Comparison of ENCODE assay signal across 10 cellular contexts in genomic region chr16:3007957-3008748, GRCh38. TPM values are rescaled to one million over a fixed set of nuclear protein-coding genes. Genes with fewer than 3 reads are reported as not detected.
DNase-seq lines count a peak whose midpoint lies in the region; TF ChIP-seq lines count a peak whose summit lies in the region.
"Had no signal": no experiment of that assay in that cellular context is flagged by ENCODE, and none has a peak within 500 bp of the region (broad histone marks: within the 10 kb centered on the region; RNA-seq: fewer than 3 reads in every experiment).

No MANE protein-coding gene starts in this region.

- H3K9me3 ChIP-seq in smooth muscle cell (replicated peaks; ENCODE audit: low read depth) = no peaks in the 10 kb centered on the region

- H3K79me2 ChIP-seq in smooth muscle cell (ENCODE audit: low read depth) = no peaks in the 10 kb centered on the region

- H3K4me3 ChIP-seq in smooth muscle cell = no peak overlapping the region

- H4K20me1 ChIP-seq in smooth muscle cell (ENCODE audit: low read depth) = no peaks in the 10 kb centered on the region

- DNase-seq in activated CD4-positive, alpha-beta T cell treated with anti-CD3 and anti-CD28 coated beads for 4 hours = peak; percentile 29 to 52
- DNase-seq in activated CD4-positive, alpha-beta T cell treated with anti-CD3 and anti-CD28 coated beads, Interleukin-2, amount 50 U/mL, for 1 hour = no peak
- peak; percentile 69 for DNase-seq in OCI-M1 (lab: John Stamatoyannopoulos, UW)
- no peak for DNase-seq in endothelial cell (ENCODE audit: low spot score)
- DNase-seq in smooth muscle cell (lab: John Stamatoyannopoulos, UW; ENCODE audit: unreplicated experiment) = no peak
- DNase-seq in effector CD8-positive, alpha-beta T cell (lab: John Stamatoyannopoulos, UW) = no peak
- DNase-seq in mucosa of gallbladder (ENCODE audit: low spot score) = no peak
- no peak for DNase-seq in NCI-H2171 treated with DMSO at 0.1 percent for 48 hours (lab: John Stamatoyannopoulos, UW)

- H3K27me3 Mint-ChIP-seq in endothelial cell (ENCODE audit: unreplicated experiment) = peaks cover 11% of the 10 kb centered on the region

- no peaks in the 10 kb centered on the region for H3K36me3 ChIP-seq in smooth muscle cell (ENCODE audit: low read depth)

- peaks cover 24% of the 10 kb centered on the region for H3K4me1 Mint-ChIP-seq in endothelial cell (ENCODE audit: unreplicated experiment)

- TF ChIP-seq CTCF in endothelial cell (IDR thresholded peaks at IDR 0.05; ENCODE audit: unreplicated experiment) (no peak), smooth muscle cell (IDR thresholded peaks at IDR 0.05; ENCODE audit: borderline replicate concordance, insufficient read depth, poor library complexity, severe bottlenecking) (no peak)

- no peaks in the 10 kb centered on the region for H3F3A ChIP-seq in smooth muscle cell (ENCODE audit: low read depth)

- H3K9ac ChIP-seq in smooth muscle cell (ENCODE audit: low read depth) = no peak overlapping the region

- H3K36me3 Mint-ChIP-seq in endothelial cell (ENCODE audit: low read depth, unreplicated experiment) = no peaks in the 10 kb centered on the region

- 18% methylated on average over 17 of the region's 17 CpGs for WGBS in smooth muscle cell (ENCODE audit: low lambda C conversion rate)

- peak overlapping the region; percentile 86 for H3K27ac ChIP-seq in smooth muscle cell (ENCODE audit: low read depth)

- peak overlapping the region; percentile 64 for H3K27ac Mint-ChIP-seq in endothelial cell (ENCODE audit: unreplicated experiment)

- H2AFZ ChIP-seq in smooth muscle cell (ENCODE audit: low read depth) = no peak overlapping the region

- peak overlapping the region; percentile 48 for H3K4me2 ChIP-seq in smooth muscle cell

- no peaks in the 10 kb centered on the region for H3K9me3 Mint-ChIP-seq in endothelial cell (ENCODE audit: unreplicated experiment)

- peak overlapping the region; percentile 74 for H3K4me3 Mint-ChIP-seq in endothelial cell (ENCODE audit: unreplicated experiment)

- peaks cover 76% of the 10 kb centered on the region for H3K27me3 ChIP-seq in smooth muscle cell (ENCODE audit: low read depth)

- H3K4me1 ChIP-seq in smooth muscle cell (ENCODE audit: low read depth) = peaks cover 39% of the 10 kb centered on the region

RNA-seq across cellular contexts. Expression of gene CLDN9, which starts 4.6 kb away (rescaled TPM):
- total RNA-seq in endothelial cell (ENCODE audit: unreplicated experiment) = not detected
- total RNA-seq in smooth muscle cell = 1.3 and 1.8 TPM in 2 replicates
- 0.81 and 4.5 TPM in 2 replicates for polyA plus RNA-seq in smooth muscle cell
- total RNA-seq in mucosa of gallbladder = 3.3 TPM
- total RNA-seq: pulmonary artery endothelial cell had no signal
- polyA plus RNA-seq: AG04450 had no signal

RNA-seq across cellular contexts. Expression of gene CLDN6, which starts 9.8 kb away (rescaled TPM):
- total RNA-seq in endothelial cell (ENCODE audit: unreplicated experiment) (33.0 TPM), smooth muscle cell (97.0 and 113 TPM in 2 replicates), mucosa of gallbladder (1.1 TPM)
- polyA plus RNA-seq in smooth muscle cell = 55.4 and 365 TPM in 2 replicates
- total RNA-seq: pulmonary artery endothelial cell had no signal

RNA-seq across cellular contexts. Expression of gene TNFRSF12A, which starts 12.0 kb away (rescaled TPM):
- total RNA-seq in endothelial cell (ENCODE audit: unreplicated experiment) (3.0 TPM), smooth muscle cell (192 and 219 TPM in 2 replicates), mucosa of gallbladder (98.1 TPM)
- 386 and 512 TPM in 2 replicates for polyA plus RNA-seq in smooth muscle cell

RNA-seq across cellular contexts. Expression of gene HCFC1R1, which starts 15.6 kb away (rescaled TPM):
- total RNA-seq in endothelial cell (ENCODE audit: unreplicated experiment) (28.7 TPM), smooth muscle cell (63.3 and 73.5 TPM in 2 replicates), mucosa of gallbladder (54.6 TPM)
- 337 and 367 TPM in 2 replicates for polyA plus RNA-seq in smooth muscle cell

RNA-seq across cellular contexts. Expression of gene THOC6, which starts 15.7 kb away (rescaled TPM):
- total RNA-seq in endothelial cell (ENCODE audit: unreplicated experiment) (22.9 TPM), smooth muscle cell (24.1 and 28.9 TPM in 2 replicates), mucosa of gallbladder (20.8 TPM)
- polyA plus RNA-seq in smooth muscle cell = 59.4 and 83.9 TPM in 2 replicates

Comparison
In these comparisons a context has a peak if more than half of its experiments do, and no peak if none do; other contexts are left out.
1. DNase-seq: peak in activated CD4-positive, alpha-beta T cell treated with anti-CD3 and anti-CD28 coated beads for 4 hours (2 of 2) and OCI-M1 (single experiment); none in activated CD4-positive, alpha-beta T cell treated with anti-CD3 and anti-CD28 coated beads, Interleukin-2, amount 50 U/mL, for 1 hour (single experiment), endothelial cell (single experiment), smooth muscle cell (single experiment), effector CD8-positive, alpha-beta T cell (single experiment), mucosa of gallbladder (single experiment) and NCI-H2171 treated with DMSO at 0.1 percent for 48 hours (single experiment).
2. RNA of gene CLDN6, which starts 9.8 kb away (total RNA-seq): 97.0 to 113 TPM in smooth muscle cell and 33.0 TPM in endothelial cell (single experiment); 1.1 TPM in mucosa of gallbladder (single experiment); every median in the first group is over 10 times any median in the second.
3. RNA of gene TNFRSF12A, which starts 12.0 kb away (total RNA-seq): 192 to 219 TPM in smooth muscle cell and 98.1 TPM in mucosa of gallbladder (single experiment); 3.0 TPM in endothelial cell (single experiment); every median in the first group is over 10 times any median in the second.